1 cellular context compared by ENCODE assay signal in the genomic region with DNA sequence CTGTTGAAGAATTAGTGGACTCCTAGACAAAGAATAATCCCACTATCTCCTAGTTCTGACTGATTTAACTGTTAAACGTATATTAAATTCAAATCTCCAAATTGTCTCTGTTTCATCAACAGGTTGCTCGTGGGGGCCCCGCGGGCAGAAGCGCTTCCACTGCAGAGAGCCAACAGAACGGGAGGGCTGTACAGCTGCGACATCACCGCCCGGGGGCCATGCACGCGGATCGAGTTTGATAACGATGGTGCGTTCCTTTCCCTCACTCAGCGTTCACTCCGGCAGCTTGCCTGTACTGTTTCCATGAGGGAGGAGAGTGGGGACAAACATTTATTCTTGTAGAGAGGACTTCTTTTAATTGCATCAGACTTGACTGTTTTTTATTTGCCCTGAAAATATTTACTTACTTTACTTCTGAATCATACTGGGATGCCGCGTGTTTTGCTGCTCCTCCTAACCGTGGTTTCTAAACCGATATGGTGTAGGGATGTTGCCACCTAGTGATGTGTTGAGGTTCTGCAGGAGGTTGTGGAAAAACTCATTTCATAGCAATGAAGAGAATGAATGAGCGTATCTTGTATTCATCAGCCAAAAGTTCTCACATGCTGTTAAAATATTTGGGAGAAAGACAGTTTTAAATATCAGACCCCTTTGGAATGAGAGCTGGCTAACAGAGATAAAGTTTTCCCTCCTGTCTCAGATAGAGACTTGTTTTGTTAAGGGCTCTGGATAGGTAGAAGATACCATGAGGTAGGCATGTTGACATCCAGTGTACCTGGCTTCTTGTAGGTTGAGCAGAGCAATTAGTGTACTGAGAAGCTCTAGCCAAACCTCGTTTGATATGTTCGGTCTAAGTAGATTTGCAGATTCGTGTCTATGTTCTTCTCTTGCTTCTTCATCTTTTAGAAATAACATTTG.
TF ChIP-seq lines count a peak whose summit lies in the region.

No MANE protein-coding gene starts in this region.

TF ChIP-seq in HepG2, 621 proteins besides CTCF, POLR2A, EP300 and RAD21 (continued from another document and continues in another):
- TF ChIP-seq, protein P1, sequence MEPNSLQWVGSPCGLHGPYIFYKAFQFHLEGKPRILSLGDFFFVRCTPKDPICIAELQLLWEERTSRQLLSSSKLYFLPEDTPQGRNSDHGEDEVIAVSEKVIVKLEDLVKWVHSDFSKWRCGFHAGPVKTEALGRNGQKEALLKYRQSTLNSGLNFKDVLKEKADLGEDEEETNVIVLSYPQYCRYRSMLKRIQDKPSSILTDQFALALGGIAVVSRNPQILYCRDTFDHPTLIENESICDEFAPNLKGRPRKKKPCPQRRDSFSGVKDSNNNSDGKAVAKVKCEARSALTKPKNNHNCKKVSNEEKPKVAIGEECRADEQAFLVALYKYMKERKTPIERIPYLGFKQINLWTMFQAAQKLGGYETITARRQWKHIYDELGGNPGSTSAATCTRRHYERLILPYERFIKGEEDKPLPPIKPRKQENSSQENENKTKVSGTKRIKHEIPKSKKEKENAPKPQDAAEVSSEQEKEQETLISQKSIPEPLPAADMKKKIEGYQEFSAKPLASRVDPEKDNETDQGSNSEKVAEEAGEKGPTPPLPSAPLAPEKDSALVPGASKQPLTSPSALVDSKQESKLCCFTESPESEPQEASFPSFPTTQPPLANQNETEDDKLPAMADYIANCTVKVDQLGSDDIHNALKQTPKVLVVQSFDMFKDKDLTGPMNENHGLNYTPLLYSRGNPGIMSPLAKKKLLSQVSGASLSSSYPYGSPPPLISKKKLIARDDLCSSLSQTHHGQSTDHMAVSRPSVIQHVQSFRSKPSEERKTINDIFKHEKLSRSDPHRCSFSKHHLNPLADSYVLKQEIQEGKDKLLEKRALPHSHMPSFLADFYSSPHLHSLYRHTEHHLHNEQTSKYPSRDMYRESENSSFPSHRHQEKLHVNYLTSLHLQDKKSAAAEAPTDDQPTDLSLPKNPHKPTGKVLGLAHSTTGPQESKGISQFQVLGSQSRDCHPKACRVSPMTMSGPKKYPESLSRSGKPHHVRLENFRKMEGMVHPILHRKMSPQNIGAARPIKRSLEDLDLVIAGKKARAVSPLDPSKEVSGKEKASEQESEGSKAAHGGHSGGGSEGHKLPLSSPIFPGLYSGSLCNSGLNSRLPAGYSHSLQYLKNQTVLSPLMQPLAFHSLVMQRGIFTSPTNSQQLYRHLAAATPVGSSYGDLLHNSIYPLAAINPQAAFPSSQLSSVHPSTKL (CRISPR knock-in tag; IDR thresholded peaks at IDR 0.05): peak; percentile 92
- TF ChIP-seq KLF11 (CRISPR knock-in tag; IDR thresholded peaks at IDR 0.05): no peak; the same call in 1 of the 2 replicates
- TF ChIP-seq ZNF337 (CRISPR knock-in tag; IDR thresholded peaks at IDR 0.05; ENCODE audit: borderline replicate concordance, low read depth): no peak
- TF ChIP-seq TEAD2 (CRISPR knock-in tag; IDR thresholded peaks at IDR 0.05): no peak
- no peak for TF ChIP-seq MTA3 (CRISPR knock-in tag; IDR thresholded peaks at IDR 0.05)
- TF ChIP-seq, protein P2, sequence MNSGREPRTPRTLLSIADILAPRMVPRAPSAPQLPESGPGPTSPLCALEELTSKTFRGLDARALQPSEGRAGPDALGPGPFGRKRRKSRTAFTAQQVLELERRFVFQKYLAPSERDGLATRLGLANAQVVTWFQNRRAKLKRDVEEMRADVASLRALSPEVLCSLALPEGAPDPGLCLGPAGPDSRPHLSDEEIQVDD (CRISPR knock-in tag; IDR thresholded peaks at IDR 0.05; ENCODE audit: borderline replicate concordance): no peak
- no peak for TF ChIP-seq ZNF75D (CRISPR knock-in tag; IDR thresholded peaks at IDR 0.05; ENCODE audit: borderline replicate concordance)
- no peak for TF ChIP-seq CAMTA2 (CRISPR knock-in tag; IDR thresholded peaks at IDR 0.05; ENCODE audit: borderline replicate concordance)
- no peak for TF ChIP-seq NR2C2 (CRISPR knock-in tag; IDR thresholded peaks at IDR 0.05; ENCODE audit: borderline replicate concordance)
- TF ChIP-seq ZNF563 (CRISPR knock-in tag; IDR thresholded peaks at IDR 0.05): no peak
- TF ChIP-seq, protein P3, sequence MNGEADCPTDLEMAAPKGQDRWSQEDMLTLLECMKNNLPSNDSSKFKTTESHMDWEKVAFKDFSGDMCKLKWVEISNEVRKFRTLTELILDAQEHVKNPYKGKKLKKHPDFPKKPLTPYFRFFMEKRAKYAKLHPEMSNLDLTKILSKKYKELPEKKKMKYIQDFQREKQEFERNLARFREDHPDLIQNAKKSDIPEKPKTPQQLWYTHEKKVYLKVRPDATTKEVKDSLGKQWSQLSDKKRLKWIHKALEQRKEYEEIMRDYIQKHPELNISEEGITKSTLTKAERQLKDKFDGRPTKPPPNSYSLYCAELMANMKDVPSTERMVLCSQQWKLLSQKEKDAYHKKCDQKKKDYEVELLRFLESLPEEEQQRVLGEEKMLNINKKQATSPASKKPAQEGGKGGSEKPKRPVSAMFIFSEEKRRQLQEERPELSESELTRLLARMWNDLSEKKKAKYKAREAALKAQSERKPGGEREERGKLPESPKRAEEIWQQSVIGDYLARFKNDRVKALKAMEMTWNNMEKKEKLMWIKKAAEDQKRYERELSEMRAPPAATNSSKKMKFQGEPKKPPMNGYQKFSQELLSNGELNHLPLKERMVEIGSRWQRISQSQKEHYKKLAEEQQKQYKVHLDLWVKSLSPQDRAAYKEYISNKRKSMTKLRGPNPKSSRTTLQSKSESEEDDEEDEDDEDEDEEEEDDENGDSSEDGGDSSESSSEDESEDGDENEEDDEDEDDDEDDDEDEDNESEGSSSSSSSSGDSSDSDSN (CRISPR knock-in tag; IDR thresholded peaks at IDR 0.05): peak; percentile 75
- TF ChIP-seq TCF7L2 (IDR thresholded peaks at IDR 0.05; ENCODE audit: low read depth, low read length): no peak
- TF ChIP-seq, protein P4, sequence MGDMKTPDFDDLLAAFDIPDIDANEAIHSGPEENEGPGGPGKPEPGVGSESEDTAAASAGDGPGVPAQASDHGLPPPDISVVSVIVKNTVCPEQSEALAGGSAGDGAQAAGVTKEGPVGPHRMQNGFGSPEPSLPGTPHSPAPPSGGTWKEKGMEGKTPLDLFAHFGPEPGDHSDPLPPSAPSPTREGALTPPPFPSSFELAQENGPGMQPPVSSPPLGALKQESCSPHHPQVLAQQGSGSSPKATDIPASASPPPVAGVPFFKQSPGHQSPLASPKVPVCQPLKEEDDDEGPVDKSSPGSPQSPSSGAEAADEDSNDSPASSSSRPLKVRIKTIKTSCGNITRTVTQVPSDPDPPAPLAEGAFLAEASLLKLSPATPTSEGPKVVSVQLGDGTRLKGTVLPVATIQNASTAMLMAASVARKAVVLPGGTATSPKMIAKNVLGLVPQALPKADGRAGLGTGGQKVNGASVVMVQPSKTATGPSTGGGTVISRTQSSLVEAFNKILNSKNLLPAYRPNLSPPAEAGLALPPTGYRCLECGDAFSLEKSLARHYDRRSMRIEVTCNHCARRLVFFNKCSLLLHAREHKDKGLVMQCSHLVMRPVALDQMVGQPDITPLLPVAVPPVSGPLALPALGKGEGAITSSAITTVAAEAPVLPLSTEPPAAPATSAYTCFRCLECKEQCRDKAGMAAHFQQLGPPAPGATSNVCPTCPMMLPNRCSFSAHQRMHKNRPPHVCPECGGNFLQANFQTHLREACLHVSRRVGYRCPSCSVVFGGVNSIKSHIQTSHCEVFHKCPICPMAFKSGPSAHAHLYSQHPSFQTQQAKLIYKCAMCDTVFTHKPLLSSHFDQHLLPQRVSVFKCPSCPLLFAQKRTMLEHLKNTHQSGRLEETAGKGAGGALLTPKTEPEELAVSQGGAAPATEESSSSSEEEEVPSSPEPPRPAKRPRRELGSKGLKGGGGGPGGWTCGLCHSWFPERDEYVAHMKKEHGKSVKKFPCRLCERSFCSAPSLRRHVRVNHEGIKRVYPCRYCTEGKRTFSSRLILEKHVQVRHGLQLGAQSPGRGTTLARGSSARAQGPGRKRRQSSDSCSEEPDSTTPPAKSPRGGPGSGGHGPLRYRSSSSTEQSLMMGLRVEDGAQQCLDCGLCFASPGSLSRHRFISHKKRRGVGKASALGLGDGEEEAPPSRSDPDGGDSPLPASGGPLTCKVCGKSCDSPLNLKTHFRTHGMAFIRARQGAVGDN (CRISPR knock-in tag; IDR thresholded peaks at IDR 0.05): peak; percentile 80
- TF ChIP-seq, protein P5, sequence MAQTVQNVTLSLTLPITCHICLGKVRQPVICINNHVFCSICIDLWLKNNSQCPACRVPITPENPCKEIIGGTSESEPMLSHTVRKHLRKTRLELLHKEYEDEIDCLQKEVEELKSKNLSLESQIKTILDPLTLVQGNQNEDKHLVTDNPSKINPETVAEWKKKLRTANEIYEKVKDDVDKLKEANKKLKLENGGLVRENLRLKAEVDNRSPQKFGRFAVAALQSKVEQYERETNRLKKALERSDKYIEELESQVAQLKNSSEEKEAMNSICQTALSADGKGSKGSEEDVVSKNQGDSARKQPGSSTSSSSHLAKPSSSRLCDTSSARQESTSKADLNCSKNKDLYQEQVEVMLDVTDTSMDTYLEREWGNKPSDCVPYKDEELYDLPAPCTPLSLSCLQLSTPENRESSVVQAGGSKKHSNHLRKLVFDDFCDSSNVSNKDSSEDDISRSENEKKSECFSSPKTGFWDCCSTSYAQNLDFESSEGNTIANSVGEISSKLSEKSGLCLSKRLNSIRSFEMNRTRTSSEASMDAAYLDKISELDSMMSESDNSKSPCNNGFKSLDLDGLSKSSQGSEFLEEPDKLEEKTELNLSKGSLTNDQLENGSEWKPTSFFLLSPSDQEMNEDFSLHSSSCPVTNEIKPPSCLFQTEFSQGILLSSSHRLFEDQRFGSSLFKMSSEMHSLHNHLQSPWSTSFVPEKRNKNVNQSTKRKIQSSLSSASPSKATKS (CRISPR knock-in tag; IDR thresholded peaks at IDR 0.05): no peak
- no peak; the same call in 1 of the 2 replicates for TF ChIP-seq ZNF589 (CRISPR knock-in tag; conservative IDR thresholded peaks at IDR 0.05)
- no peak; the same call in 1 of the 2 replicates for TF ChIP-seq ZNF317 (CRISPR knock-in tag; IDR thresholded peaks at IDR 0.05)
- TF ChIP-seq ZNF446 (CRISPR knock-in tag; IDR thresholded peaks at IDR 0.05): no peak
- TF ChIP-seq, protein P6, sequence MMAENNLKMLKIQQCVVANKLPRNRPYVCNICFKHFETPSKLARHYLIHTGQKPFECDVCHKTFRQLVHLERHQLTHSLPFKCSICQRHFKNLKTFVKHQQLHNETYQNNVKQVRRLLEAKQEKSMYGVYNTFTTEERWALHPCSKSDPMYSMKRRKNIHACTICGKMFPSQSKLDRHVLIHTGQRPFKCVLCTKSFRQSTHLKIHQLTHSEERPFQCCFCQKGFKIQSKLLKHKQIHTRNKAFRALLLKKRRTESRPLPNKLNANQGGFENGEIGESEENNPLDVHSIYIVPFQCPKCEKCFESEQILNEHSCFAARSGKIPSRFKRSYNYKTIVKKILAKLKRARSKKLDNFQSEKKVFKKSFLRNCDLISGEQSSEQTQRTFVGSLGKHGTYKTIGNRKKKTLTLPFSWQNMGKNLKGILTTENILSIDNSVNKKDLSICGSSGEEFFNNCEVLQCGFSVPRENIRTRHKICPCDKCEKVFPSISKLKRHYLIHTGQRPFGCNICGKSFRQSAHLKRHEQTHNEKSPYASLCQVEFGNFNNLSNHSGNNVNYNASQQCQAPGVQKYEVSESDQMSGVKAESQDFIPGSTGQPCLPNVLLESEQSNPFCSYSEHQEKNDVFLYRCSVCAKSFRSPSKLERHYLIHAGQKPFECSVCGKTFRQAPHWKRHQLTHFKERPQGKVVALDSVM (CRISPR knock-in tag; IDR thresholded peaks at IDR 0.05): no peak
- peak; percentile 86 for TF ChIP-seq SAP130 (CRISPR knock-in tag; IDR thresholded peaks at IDR 0.05; ENCODE audit: low read depth)
- no peak for TF ChIP-seq RFX5 (IDR thresholded peaks at IDR 0.05; ENCODE audit: low read depth, low read length)
- TF ChIP-seq, protein P7, sequence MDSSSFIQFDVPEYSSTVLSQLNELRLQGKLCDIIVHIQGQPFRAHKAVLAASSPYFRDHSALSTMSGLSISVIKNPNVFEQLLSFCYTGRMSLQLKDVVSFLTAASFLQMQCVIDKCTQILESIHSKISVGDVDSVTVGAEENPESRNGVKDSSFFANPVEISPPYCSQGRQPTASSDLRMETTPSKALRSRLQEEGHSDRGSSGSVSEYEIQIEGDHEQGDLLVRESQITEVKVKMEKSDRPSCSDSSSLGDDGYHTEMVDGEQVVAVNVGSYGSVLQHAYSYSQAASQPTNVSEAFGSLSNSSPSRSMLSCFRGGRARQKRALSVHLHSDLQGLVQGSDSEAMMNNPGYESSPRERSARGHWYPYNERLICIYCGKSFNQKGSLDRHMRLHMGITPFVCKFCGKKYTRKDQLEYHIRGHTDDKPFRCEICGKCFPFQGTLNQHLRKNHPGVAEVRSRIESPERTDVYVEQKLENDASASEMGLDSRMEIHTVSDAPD (CRISPR knock-in tag; IDR thresholded peaks at IDR 0.05): no peak; the same call in 1 of the 2 replicates
- TF ChIP-seq XRCC5 (optimal IDR thresholded peaks at IDR 0.05; ENCODE audit: low read length): peak; percentile 93
- no peak for TF ChIP-seq EEA1 (CRISPR knock-in tag; IDR thresholded peaks at IDR 0.05; ENCODE audit: borderline replicate concordance)
- TF ChIP-seq, protein P8, sequence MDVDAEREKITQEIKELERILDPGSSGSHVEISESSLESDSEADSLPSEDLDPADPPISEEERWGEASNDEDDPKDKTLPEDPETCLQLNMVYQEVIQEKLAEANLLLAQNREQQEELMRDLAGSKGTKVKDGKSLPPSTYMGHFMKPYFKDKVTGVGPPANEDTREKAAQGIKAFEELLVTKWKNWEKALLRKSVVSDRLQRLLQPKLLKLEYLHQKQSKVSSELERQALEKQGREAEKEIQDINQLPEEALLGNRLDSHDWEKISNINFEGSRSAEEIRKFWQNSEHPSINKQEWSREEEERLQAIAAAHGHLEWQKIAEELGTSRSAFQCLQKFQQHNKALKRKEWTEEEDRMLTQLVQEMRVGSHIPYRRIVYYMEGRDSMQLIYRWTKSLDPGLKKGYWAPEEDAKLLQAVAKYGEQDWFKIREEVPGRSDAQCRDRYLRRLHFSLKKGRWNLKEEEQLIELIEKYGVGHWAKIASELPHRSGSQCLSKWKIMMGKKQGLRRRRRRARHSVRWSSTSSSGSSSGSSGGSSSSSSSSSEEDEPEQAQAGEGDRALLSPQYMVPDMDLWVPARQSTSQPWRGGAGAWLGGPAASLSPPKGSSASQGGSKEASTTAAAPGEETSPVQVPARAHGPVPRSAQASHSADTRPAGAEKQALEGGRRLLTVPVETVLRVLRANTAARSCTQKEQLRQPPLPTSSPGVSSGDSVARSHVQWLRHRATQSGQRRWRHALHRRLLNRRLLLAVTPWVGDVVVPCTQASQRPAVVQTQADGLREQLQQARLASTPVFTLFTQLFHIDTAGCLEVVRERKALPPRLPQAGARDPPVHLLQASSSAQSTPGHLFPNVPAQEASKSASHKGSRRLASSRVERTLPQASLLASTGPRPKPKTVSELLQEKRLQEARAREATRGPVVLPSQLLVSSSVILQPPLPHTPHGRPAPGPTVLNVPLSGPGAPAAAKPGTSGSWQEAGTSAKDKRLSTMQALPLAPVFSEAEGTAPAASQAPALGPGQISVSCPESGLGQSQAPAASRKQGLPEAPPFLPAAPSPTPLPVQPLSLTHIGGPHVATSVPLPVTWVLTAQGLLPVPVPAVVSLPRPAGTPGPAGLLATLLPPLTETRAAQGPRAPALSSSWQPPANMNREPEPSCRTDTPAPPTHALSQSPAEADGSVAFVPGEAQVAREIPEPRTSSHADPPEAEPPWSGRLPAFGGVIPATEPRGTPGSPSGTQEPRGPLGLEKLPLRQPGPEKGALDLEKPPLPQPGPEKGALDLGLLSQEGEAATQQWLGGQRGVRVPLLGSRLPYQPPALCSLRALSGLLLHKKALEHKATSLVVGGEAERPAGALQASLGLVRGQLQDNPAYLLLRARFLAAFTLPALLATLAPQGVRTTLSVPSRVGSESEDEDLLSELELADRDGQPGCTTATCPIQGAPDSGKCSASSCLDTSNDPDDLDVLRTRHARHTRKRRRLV (CRISPR knock-in tag; IDR thresholded peaks at IDR 0.05): no peak
- TF ChIP-seq RBFOX2 (IDR thresholded peaks at IDR 0.05; ENCODE audit: low read depth, low read length): no peak
- peak; percentile 60; the same call in 1 of the 2 replicates for TF ChIP-seq SP5 (CRISPR knock-in tag; IDR thresholded peaks at IDR 0.05; ENCODE audit: borderline replicate concordance, low read depth)
- TF ChIP-seq RAD51 (IDR thresholded peaks at IDR 0.05; ENCODE audit: borderline replicate concordance): no peak
- TF ChIP-seq JDP2 (CRISPR knock-in tag; IDR thresholded peaks at IDR 0.05; ENCODE audit: borderline replicate concordance): no peak
- TF ChIP-seq MAFG (CRISPR knock-in tag; IDR thresholded peaks at IDR 0.05): no peak
